8 cellular contexts compared by ENCODE assay signal in the genomic region with DNA sequence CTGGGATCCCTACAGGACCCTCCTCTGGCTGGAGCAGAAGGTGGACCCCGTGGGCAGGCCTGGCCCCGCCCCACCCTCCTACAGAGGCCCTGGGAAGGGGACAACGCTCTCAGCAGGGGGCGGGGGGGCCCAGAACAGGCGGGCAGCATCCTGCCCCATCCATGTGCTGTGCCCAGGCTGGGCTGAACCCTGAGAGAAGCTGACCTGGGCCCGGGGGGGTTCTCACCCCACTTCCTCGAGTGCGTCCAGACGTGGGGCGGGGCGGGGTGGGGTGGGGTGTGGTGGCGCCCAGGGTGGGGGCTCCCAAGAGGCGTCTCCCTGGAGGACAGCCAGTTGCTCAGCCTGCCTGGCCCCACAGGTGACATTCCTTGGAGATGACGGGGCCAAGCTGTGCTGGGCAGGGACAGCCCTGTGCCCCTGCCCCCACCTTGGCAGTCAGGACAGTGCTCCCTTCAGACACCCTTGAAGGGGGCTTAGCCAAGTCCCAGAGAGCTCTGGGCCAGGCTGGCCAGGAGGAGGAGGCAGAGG. TPM values are rescaled to one million over a fixed set of nuclear protein-coding genes. Genes with fewer than 3 reads are reported as not detected.
DNase-seq lines count a peak whose midpoint lies in the region; ATAC-seq, FAIRE-seq and TF ChIP-seq lines count a peak whose summit lies in the region.

No MANE protein-coding gene starts in this region.

- no peak for FAIRE-seq in A549 (lab: Jason Lieb, UNC)

- TF ChIP-seq EP300 in A549 (IDR thresholded peaks at IDR 0.05), result no peak

- no peaks in the 10 kb centered on the region for H3K9me3 Mint-ChIP-seq in stimulated activated naive CD8-positive, alpha-beta T cell treated with anti-CD3 and anti-CD28 coated beads, Interleukin-15, amount 100 ng/mL, for 72 hours

- DNase-seq in A549 (ENCODE audit: low read depth in 1 of 2, low spot score in 1 of 2), result peak; percentile 75 to 76
- DNase-seq in UCSD-AML1 (lab: John Stamatoyannopoulos, UW; ENCODE audit: unreplicated experiment), result peak; percentile 79
- DNase-seq in right cardiac atrium, result peak; percentile 58 to 79 (median 73)
- no peak for DNase-seq in stimulated activated naive CD8-positive, alpha-beta T cell treated with anti-CD3 and anti-CD28 coated beads, Interleukin-15, amount 100 ng/mL, for 72 hours
- DNase-seq in MG63, result no peak
- DNase-seq in NCI-H1436 (lab: John Stamatoyannopoulos, UW), result no peak

- H3K9me3 ChIP-seq in A549 (no peaks in the 10 kb centered on the region), right cardiac atrium (ENCODE audit: control insufficient read depth, low read length) (no peaks in the 10 kb centered on the region), MG63 (no peaks in the 10 kb centered on the region)

- peak overlapping the region; percentile 88 to 98 for H3K4me3 Mint-ChIP-seq in stimulated activated naive CD8-positive, alpha-beta T cell treated with anti-CD3 and anti-CD28 coated beads, Interleukin-15, amount 100 ng/mL, for 72 hours

- peak overlapping the region; percentile 79 to 89 for H3K27ac ChIP-seq in A549
- H3K27ac ChIP-seq in right cardiac atrium (ENCODE audit: low read length), result peak overlapping the region; percentile 86

- H3K27me3 ChIP-seq in right cardiac atrium (ENCODE audit: control insufficient read depth, insufficient read depth) (no peaks in the 10 kb centered on the region), MG63 (no peaks in the 10 kb centered on the region)

- CTCF ChIA-PET in A549 (lab: Yijun Ruan, JAX), result interaction anchor here (0.7 to 37.0 kb wide), 16 partner anchors 12 to 156 kb away, joined by 3 to 691 read pairs (median 4); partner anchors contain the start of genes CDK3, GALK1, TRIM47 and TRIM65

- H3K27ac Mint-ChIP-seq in stimulated activated naive CD8-positive, alpha-beta T cell treated with anti-CD3 and anti-CD28 coated beads, Interleukin-15, amount 100 ng/mL, for 72 hours, result peak overlapping the region; percentile 99

- TF ChIP-seq POLR2A in A549 (IDR thresholded peaks at IDR 0.05; ENCODE audit: low read length), result no peak

- peak overlapping the region; percentile 5; the same call in 1 of the 3 replicates for H3K4me3 ChIP-seq in A549
- H3K4me3 ChIP-seq in right cardiac atrium (ENCODE audit: low read length), result no peak overlapping the region
- no peak overlapping the region for H3K4me3 ChIP-seq in MG63

- ATAC-seq in A549, result peak; percentile 25 to 42
- ATAC-seq in GM21447 (IDR thresholded peaks at IDR 0.05; ENCODE audit: unreplicated experiment), result peak; percentile 16
- ATAC-seq in right cardiac atrium, result peak; percentile 30 to 46
- ATAC-seq in stimulated activated naive CD8-positive, alpha-beta T cell treated with anti-CD3 and anti-CD28 coated beads, Interleukin-15, amount 100 ng/mL, for 72 hours, result peak; percentile 46
- no peak for ATAC-seq in HG03520 (IDR thresholded peaks at IDR 0.05; ENCODE audit: unreplicated experiment)

- peaks cover 51% of the 10 kb centered on the region for H3K4me1 Mint-ChIP-seq in stimulated activated naive CD8-positive, alpha-beta T cell treated with anti-CD3 and anti-CD28 coated beads, Interleukin-15, amount 100 ng/mL, for 72 hours

- peak overlapping the region; percentile 60 for H3K4me2 ChIP-seq in A549

- H3K4me1 ChIP-seq in A549 (peaks cover 43% of the 10 kb centered on the region), right cardiac atrium (ENCODE audit: control insufficient read depth, insufficient read depth, low read length) (peaks cover 16% of the 10 kb centered on the region)

- H3K27me3 Mint-ChIP-seq in stimulated activated naive CD8-positive, alpha-beta T cell treated with anti-CD3 and anti-CD28 coated beads, Interleukin-15, amount 100 ng/mL, for 72 hours, result no peaks in the 10 kb centered on the region

- POLR2A ChIA-PET in A549 (lab: Yijun Ruan, JAX), result interaction anchor here (1.0 to 4.4 kb wide), 2 partner anchors 10 to 65 kb away, joined by 8 to 23 read pairs; partner anchors contain the start of gene WBP2

- WGBS in A549 (ENCODE audit: missing lambda C conversion rate), result 60% methylated on average over 1 of the region's 14 CpGs
- 36% methylated on average over 14 of the region's 14 CpGs for WGBS in right cardiac atrium

- TF ChIP-seq CTCF in A549 (IDR thresholded peaks at IDR 0.05), result no peak

- intact Hi-C loops in right cardiac atrium (cut with DNase I), result no loop called here

- H3K36me3 ChIP-seq in MG63, result peaks cover 21% of the 10 kb centered on the region

- no peak for TF ChIP-seq RAD21 in A549 (conservative IDR thresholded peaks at IDR 0.05 in 1 of 2, IDR thresholded peaks at IDR 0.05 in 1 of 2)

TF ChIP-seq in A549, 52 proteins besides CTCF, POLR2A, EP300 and RAD21:
- TF ChIP-seq EHF (CRISPR knock-in tag; IDR thresholded peaks at IDR 0.05) (no peak), HOXB13 (CRISPR knock-in tag; IDR thresholded peaks at IDR 0.05; ENCODE audit: low read depth) (no peak), POLR2AphosphoS2 (conservative IDR thresholded peaks at IDR 0.05; ENCODE audit: low read length) (no peak), RARB (CRISPR knock-in tag; IDR thresholded peaks at IDR 0.05) (no peak), ESRRA (IDR thresholded peaks at IDR 0.05; ENCODE audit: borderline replicate concordance, low read length) (no peak), FOSL2 (IDR thresholded peaks at IDR 0.05) (no peak), FOSL2 (CRISPR knock-in tag; IDR thresholded peaks at IDR 0.05) (peak; percentile 73), HMGXB4 (CRISPR knock-in tag; IDR thresholded peaks at IDR 0.05; ENCODE audit: borderline replicate concordance) (no peak), NPAS2 (CRISPR knock-in tag; IDR thresholded peaks at IDR 0.05; ENCODE audit: borderline replicate concordance) (no peak)

RNA-seq across cellular contexts. Expression of gene UNC13D, which starts 0.4 kb away (rescaled TPM):
- polyA plus RNA-seq in A549 (2011; rRNA removed), result 0.97 and 1.6 TPM in 2 replicates
- 1.3 and 2.0 TPM in 2 replicates for polyA plus RNA-seq in A549 (2012; cell fraction: cytosol; rRNA removed)
- polyA plus RNA-seq in A549 (2012; cell fraction: nucleus; rRNA removed), result 6.1 and 10.5 TPM in 2 replicates
- polyA plus RNA-seq in A549 (2017; fragmentation: RNase III; extraction: RNeasy Plus Mini Kit Qiagen cat#74134 plus additional on column Dnase treatment), result 3.5 to 4.5 TPM (median 4.3 TPM) in 3 replicates
- polyA minus RNA-seq in A549 (2011; rRNA and poly(A)+ RNA removed), result 1.7 and 3.3 TPM in 2 replicates
- total RNA-seq in right cardiac atrium, result 10 to 100 TPM; 12.6 to 30.4 (median 27.4) TPM
- 18.8 TPM for polyA plus RNA-seq in right cardiac atrium
- 0.20 and 0.23 TPM in 2 replicates for total RNA-seq in MG63 (2014; rRNA removed; shearing (Covaris generic); ENCODE audit: low replicate concordance)

RNA-seq across cellular contexts. Expression of gene WBP2, which starts 10.5 kb away (rescaled TPM):
- 35.6 and 39.7 TPM in 2 replicates for polyA plus RNA-seq in A549 (2011; rRNA removed)
- polyA plus RNA-seq in A549 (2012; cell fraction: cytosol; rRNA removed), result 26.6 and 35.4 TPM in 2 replicates
- polyA plus RNA-seq in A549 (2012; cell fraction: nucleus; rRNA removed), result 60.1 and 71.4 TPM in 2 replicates
- polyA plus RNA-seq in A549 (2017; fragmentation: RNase III; extraction: RNeasy Plus Mini Kit Qiagen cat#74134 plus additional on column Dnase treatment), result 111 to 131 TPM (median 116 TPM) in 3 replicates
- polyA minus RNA-seq in A549 (2011; rRNA and poly(A)+ RNA removed), result 31.8 and 40.3 TPM in 2 replicates
- total RNA-seq in right cardiac atrium, result 100 to 1,000 TPM; 112 to 128 (median 118) TPM
- 109 TPM for polyA plus RNA-seq in right cardiac atrium
- total RNA-seq in MG63 (2014; rRNA removed; shearing (Covaris generic); ENCODE audit: low replicate concordance), result 6.6 and 7.9 TPM in 2 replicates

RNA-seq across cellular contexts. Expression of gene TRIM47, which starts 33.8 kb away (rescaled TPM):
- 19.6 and 26.7 TPM in 2 replicates for polyA plus RNA-seq in A549 (2011; rRNA removed)
- polyA plus RNA-seq in A549 (2012; cell fraction: cytosol; rRNA removed), result 50.0 and 67.2 TPM in 2 replicates
- polyA plus RNA-seq in A549 (2012; cell fraction: nucleus; rRNA removed), result 162 and 183 TPM in 2 replicates
- 45.3 to 54.7 TPM (median 46.6 TPM) in 3 replicates for polyA plus RNA-seq in A549 (2017; fragmentation: RNase III; extraction: RNeasy Plus Mini Kit Qiagen cat#74134 plus additional on column Dnase treatment)
- polyA minus RNA-seq in A549 (2011; rRNA and poly(A)+ RNA removed), result 31.2 and 34.8 TPM in 2 replicates
- total RNA-seq in right cardiac atrium, result 10 to 100 TPM; 24.1 to 25.9 (median 25.3) TPM
- 19.2 TPM for polyA plus RNA-seq in right cardiac atrium
- total RNA-seq in MG63 (2014; rRNA removed; shearing (Covaris generic); ENCODE audit: low replicate concordance), result 40.4 and 54.2 TPM in 2 replicates

RNA-seq across cellular contexts. Expression of gene TRIM65, which starts 52.2 kb away (rescaled TPM):
- polyA plus RNA-seq in A549 (2011; rRNA removed) (13.5 and 17.4 TPM in 2 replicates), A549 (2017; fragmentation: RNase III; extraction: RNeasy Plus Mini Kit Qiagen cat#74134 plus additional on column Dnase treatment) (26.2 to 30.2 TPM (median 30.1 TPM) in 3 replicates), right cardiac atrium (7.9 TPM)
- polyA plus RNA-seq in A549 (2012; cell fraction: cytosol; rRNA removed), result 17.8 and 28.0 TPM in 2 replicates
- 46.1 and 47.2 TPM in 2 replicates for polyA plus RNA-seq in A549 (2012; cell fraction: nucleus; rRNA removed)
- polyA minus RNA-seq in A549 (2011; rRNA and poly(A)+ RNA removed), result 12.7 and 16.0 TPM in 2 replicates
- 10 to 100 TPM in 1 of 4 donors, 1 to 10 TPM in 3; 5.7 to 10.7 (median 7.7) TPM for total RNA-seq in right cardiac atrium
- total RNA-seq in MG63 (2014; rRNA removed; shearing (Covaris generic); ENCODE audit: low replicate concordance), result 27.6 and 49.4 TPM in 2 replicates

RNA-seq across cellular contexts. Expression of gene UNK, which starts 60.0 kb away (rescaled TPM):
- polyA plus RNA-seq in A549 (2011; rRNA removed) (34.5 and 40.0 TPM in 2 replicates), A549 (2017; fragmentation: RNase III; extraction: RNeasy Plus Mini Kit Qiagen cat#74134 plus additional on column Dnase treatment) (27.0 to 31.5 TPM (median 29.1 TPM) in 3 replicates), right cardiac atrium (20.8 TPM)
- 23.9 and 28.2 TPM in 2 replicates for polyA plus RNA-seq in A549 (2012; cell fraction: cytosol; rRNA removed)
- polyA plus RNA-seq in A549 (2012; cell fraction: nucleus; rRNA removed), result 42.4 and 50.7 TPM in 2 replicates
- polyA minus RNA-seq in A549 (2011; rRNA and poly(A)+ RNA removed), result 27.2 and 33.9 TPM in 2 replicates
- 10 to 100 TPM; 18.2 to 22.5 (median 19.9) TPM for total RNA-seq in right cardiac atrium
- total RNA-seq in MG63 (2014; rRNA removed; shearing (Covaris generic); ENCODE audit: low replicate concordance), result 16.0 and 48.1 TPM in 2 replicates

Comparison
In these comparisons a context has a peak if more than half of its experiments do, and no peak if none do; other contexts are left out.
1. DNase-seq: peak in A549 (2 of 2), UCSD-AML1 (single experiment) and right cardiac atrium (3 of 3); none in stimulated activated naive CD8-positive, alpha-beta T cell treated with anti-CD3 and anti-CD28 coated beads, Interleukin-15, amount 100 ng/mL, for 72 hours (0 of 2), MG63 (single experiment) and NCI-H1436 (single experiment).
2. RNA of gene UNC13D, which starts 0.4 kb away (total RNA-seq): 12.6 to 30.4 TPM in right cardiac atrium; 0.20 to 0.23 TPM in MG63; every median in the first group is over 10 times any median in the second.
3. RNA of gene WBP2, which starts 10.5 kb away (total RNA-seq): 112 to 128 TPM in right cardiac atrium; 6.6 to 7.9 TPM in MG63; every median in the first group is over 10 times any median in the second.